In genomic region chr17:34070712-34071111, GRCh38 we compare ENCODE assay signal across 3 cellular contexts.
"Had no signal": no experiment of that assay in that cellular context is flagged by ENCODE, and none has a peak within 500 bp of the region (broad histone marks: within the 10 kb centered on the region; RNA-seq: fewer than 3 reads in every experiment).

No MANE protein-coding gene starts in this region.

- ATAC-seq: GM12878 had no signal

- H3K4me3 ChIP-seq: GM12878 had no signal

- DNase-seq: GDM1, GF-D8 had no signal
